11 cellular contexts compared by ENCODE assay signal in genomic region chr7:32357535-32358277, GRCh38.
DNase-seq lines count a peak whose midpoint lies in the region; ATAC-seq and TF ChIP-seq lines count a peak whose summit lies in the region.
"Had no signal": no experiment of that assay in that cellular context is flagged by ENCODE, and none has a peak within 500 bp of the region (broad histone marks: within the 10 kb centered on the region; RNA-seq: fewer than 3 reads in every experiment).

No MANE protein-coding gene starts in this region.

- TF ChIP-seq CTCF in PC-3 (conservative IDR thresholded peaks at IDR 0.05; ENCODE audit: low read depth, low read length) (peak; percentile 48), left lung (IDR thresholded peaks at IDR 0.05) (no peak), psoas muscle (IDR thresholded peaks at IDR 0.05) (no peak)

- no peaks in the 10 kb centered on the region for H4K20me1 ChIP-seq in PC-3 (ENCODE audit: low read length)

- peak; percentile 63 for DNase-seq in DMS53 treated with DMSO at 0.1 percent for 48 hours (lab: John Stamatoyannopoulos, UW; ENCODE audit: unreplicated experiment)
- DNase-seq in PC-3 = peak; percentile 30
- peak; percentile 42 for DNase-seq in inferior parietal cortex (ENCODE audit: extremely low spot score)
- no peak for DNase-seq in left lung
- no peak for DNase-seq in HAP-1 (ENCODE audit: low spot score in 2 of 2)
- DNase-seq in psoas muscle = no peak
- no peak for DNase-seq in T-helper 9 cell
- DNase-seq: GDM1, occipital lobe, T1000 had no signal

- TF ChIP-seq EP300 in Ishikawa (IDR thresholded peaks at IDR 0.05; ENCODE audit: borderline replicate concordance) = no peak

- H3K27me3 ChIP-seq in PC-3 (ENCODE audit: low read length) (peaks cover 92% of the 10 kb centered on the region), left lung (peaks cover 0 to 8% of the 10 kb centered on the region in 2 donors), HAP-1 (ENCODE audit: low read depth) (no peaks in the 10 kb centered on the region; the same call in 1 of the 2 replicates), psoas muscle (ENCODE audit: insufficient read depth in 3 of 3, low read length in 2 of 3) (no peaks in the 10 kb centered on the region)

- H3K27ac ChIP-seq in PC-3 (ENCODE audit: low read length) (no peak overlapping the region), left lung (no peak overlapping the region), psoas muscle (no peak overlapping the region)

- H3F3A ChIP-seq in PC-3 (ENCODE audit: low read length, unreplicated experiment) = no peaks in the 10 kb centered on the region

- no peaks in the 10 kb centered on the region for H3K79me2 ChIP-seq in PC-3 (ENCODE audit: low read length)

- WGBS in psoas muscle, 3 donors = 46 to 54% (median 49%) methylated on average over 8 of the region's 8 CpGs

- H3K9me3 ChIP-seq in PC-3 (ENCODE audit: low read length) (no peaks in the 10 kb centered on the region), left lung (no peaks in the 10 kb centered on the region), HAP-1 (no peaks in the 10 kb centered on the region), psoas muscle (no peaks in the 10 kb centered on the region)

- H2AFZ ChIP-seq in PC-3 (ENCODE audit: low read length) = no peak overlapping the region

- H3K4me2 ChIP-seq in PC-3 (ENCODE audit: low read length) = no peak overlapping the region

- CTCF ChIA-PET in PC-3 (lab: Charles Lee) = interaction anchor here (1.0 kb wide), 1 partner anchor 147 kb away, joined by 7 read pairs; no protein-coding TSS in a partner anchor

- no peaks in the 10 kb centered on the region for H3K9me2 ChIP-seq in PC-3 (replicated peaks; ENCODE audit: low read length)

- H3K9ac ChIP-seq in PC-3 (ENCODE audit: low read length) = no peak overlapping the region

- H3K4me1 ChIP-seq in PC-3 (ENCODE audit: insufficient read depth, low read length) (no peaks in the 10 kb centered on the region), left lung (no peaks in the 10 kb centered on the region), HAP-1 (no peaks in the 10 kb centered on the region), psoas muscle (no peaks in the 10 kb centered on the region)

- in situ Hi-C loops in HAP-1 (cut with MboI; ENCODE audit: low sequenced_read_pairs) = no loop called here

- POLR2A ChIA-PET in PC-3 (lab: Charles Lee; ENCODE audit: unreplicated experiment) = no interaction called here

- H3K4me3 ChIP-seq in PC-3 (ENCODE audit: low read length) = no peak overlapping the region
- H3K4me3 ChIP-seq in left lung = no peak overlapping the region
- no peak overlapping the region for H3K4me3 ChIP-seq in HAP-1
- H3K4me3 ChIP-seq in psoas muscle = no peak overlapping the region

- ATAC-seq in PC-3 = peak; percentile 57
- no peak for ATAC-seq in left lung
- ATAC-seq in psoas muscle = no peak

- intact Hi-C loops in PC-3 (cut with micrococcal nuclease) (no loop called here), left lung (cut with DNase I) (no loop called here), psoas muscle (cut with DNase I) (loop anchor here (5.0 to 10.0 kb wide), 2 partner anchors 613 to 615 kb away; no protein-coding TSS in a partner anchor)

- BruUV-seq in PC-3 (replicated peaks; lab: Mats Ljungman, UMichigan) = no TSS peak

- H3K36me3 ChIP-seq in PC-3 (ENCODE audit: low read depth, low read length) (no peaks in the 10 kb centered on the region), left lung (no peaks in the 10 kb centered on the region), HAP-1 (replicated peaks) (no peaks in the 10 kb centered on the region), psoas muscle (ENCODE audit: insufficient read depth in 1 of 2, low read depth in 1 of 2) (no peaks in the 10 kb centered on the region)

- peak; percentile 24; the same call in 1 of the 2 replicates for TF ChIP-seq RAD21 in Ishikawa (IDR thresholded peaks at IDR 0.05; ENCODE audit: low read depth)

TF ChIP-seq in Ishikawa, 13 proteins besides CTCF, POLR2A, EP300 and RAD21:
- TF ChIP-seq TAF1 (IDR thresholded peaks at IDR 0.05; ENCODE audit: low read depth) (no peak), USF1 (IDR thresholded peaks at IDR 0.05) (no peak), YY1 (IDR thresholded peaks at IDR 0.05; ENCODE audit: low read depth) (no peak), MAX (IDR thresholded peaks at IDR 0.05) (no peak), FOXM1 (IDR thresholded peaks at IDR 0.05; ENCODE audit: borderline replicate concordance, low read depth) (no peak)

Comparison
In these comparisons a context has a peak if more than half of its experiments do, and no peak if none do; other contexts are left out.
1. DNase-seq: peak in DMS53 treated with DMSO at 0.1 percent for 48 hours (single experiment), PC-3 (single experiment) and inferior parietal cortex (single experiment); none in left lung (0 of 2), HAP-1 (0 of 2), psoas muscle (0 of 2) and T-helper 9 cell (single experiment).
2. intact Hi-C loops: an anchor here in psoas muscle (5.0 to 10.0 kb wide); none called in PC-3 and left lung.